Comparison of ENCODE assay signal across 8 cellular contexts in genomic region chrX:15242899-15243555, GRCh38. TPM values are rescaled to one million over a fixed set of nuclear protein-coding genes. Genes with fewer than 3 reads are reported as not detected.
A peak's percentile ranks its signal among the peaks of the same experiment; 100 is the strongest.
DNase-seq lines count a peak whose midpoint lies in the region; ATAC-seq and TF ChIP-seq lines count a peak whose summit lies in the region.

No MANE protein-coding gene starts in this region.

- H3K9me3 ChIP-seq in OCI-LY3 (ENCODE audit: insufficient read depth, low read length): no peaks in the 10 kb centered on the region

- H4K20me1 ChIP-seq in OCI-LY3 (ENCODE audit: insufficient read depth, low read length): no peaks in the 10 kb centered on the region

- H3K4me3 ChIP-seq in HL-60 (replicated peaks; ENCODE audit: insufficient read depth, low read length) (no peak overlapping the region), OCI-LY3 (ENCODE audit: low read length) (0 out of 2 replicates have a peak overlapping the region, but pooled peaks have one; percentile 18)

- no peaks in the 10 kb centered on the region for H3K79me2 ChIP-seq in OCI-LY3 (ENCODE audit: low read length)

- peaks cover 12% of the 10 kb centered on the region for H3K4me1 ChIP-seq in OCI-LY3 (ENCODE audit: low read length)

- H3K27ac ChIP-seq in HL-60 (replicated peaks) (no peak overlapping the region), OCI-LY3 (ENCODE audit: low read length) (no peak overlapping the region)

- no peaks in the 10 kb centered on the region for H3K36me3 ChIP-seq in OCI-LY3 (replicated peaks; ENCODE audit: low read depth, low read length)

- no peaks in the 10 kb centered on the region for H3K27me3 ChIP-seq in HL-60 (ENCODE audit: insufficient read depth, poor library complexity, severe bottlenecking)
- H3K27me3 ChIP-seq in OCI-LY3 (ENCODE audit: low read depth, low read length): no peaks in the 10 kb centered on the region

- peak; percentile 34 for DNase-seq in Daoy (ENCODE audit: low read depth)
- DNase-seq in HL-60 (ENCODE audit: low read depth in 1 of 2, low spot score in 1 of 2): peak in 1 of 2 experiments; percentile 2
- peak; percentile 49 for DNase-seq in amniotic epithelial cell (ENCODE audit: low read depth)
- DNase-seq in iPS-NIHi11 (ENCODE audit: low spot score): peak; percentile 24
- DNase-seq in stimulated activated CD4-positive, alpha-beta T cell treated with anti-CD3 and anti-CD28 coated beads, Interleukin-2, amount 100 ng/mL, for 24 hours: peak; percentile 18 to 48
- no peak for DNase-seq in sciatic nerve (ENCODE audit: low spot score)
- no peak for DNase-seq in GDM1 (lab: John Stamatoyannopoulos, UW)

- no peak overlapping the region for H2AFZ ChIP-seq in OCI-LY3 (ENCODE audit: low read depth, low read length)

- peak; percentile 1 for TF ChIP-seq CTCF in HL-60 (IDR thresholded peaks at IDR 0.05; ENCODE audit: insufficient read depth, low read length)
- peak; percentile 74 for TF ChIP-seq CTCF in OCI-LY3 (IDR thresholded peaks at IDR 0.05; ENCODE audit: low read depth, low read length)

- no peak for ATAC-seq in sciatic nerve

- intact Hi-C loops in sciatic nerve (cut with DNase I): no loop called here

- no peak overlapping the region for H3K9ac ChIP-seq in OCI-LY3 (ENCODE audit: low read length)

- H3K4me2 ChIP-seq in OCI-LY3 (ENCODE audit: low read length): peak overlapping the region; percentile 33; the same call in 1 of the 2 replicates

RNA-seq across cellular contexts. Expression of gene ASB9, which starts 26.9 kb away (rescaled TPM):
- total RNA-seq in Daoy (2014; rRNA removed; shearing (Covaris generic)): 4.5 and 4.8 TPM in 2 replicates
- 1.2 TPM for total RNA-seq in sciatic nerve

Comparison
In these comparisons a context has a peak if more than half of its experiments do, and no peak if none do; other contexts are left out.
1. DNase-seq: peak in Daoy (single experiment), amniotic epithelial cell (single experiment), iPS-NIHi11 (single experiment) and stimulated activated CD4-positive, alpha-beta T cell treated with anti-CD3 and anti-CD28 coated beads, Interleukin-2, amount 100 ng/mL, for 24 hours (2 of 2); none in sciatic nerve (single experiment) and GDM1 (single experiment).